ENCODE assay signal across 10 cellular contexts in genomic region chr7:361680-362415, GRCh38.
DNase-seq lines count a peak whose midpoint lies in the region; ATAC-seq and TF ChIP-seq lines count a peak whose summit lies in the region.
"Had no signal": no experiment of that assay in that cellular context is flagged by ENCODE, and none has a peak within 500 bp of the region (broad histone marks: within the 10 kb centered on the region; RNA-seq: fewer than 3 reads in every experiment).

No MANE protein-coding gene starts in this region.

- H3K27me3 Mint-ChIP-seq in CD4-positive, CD25-positive, alpha-beta regulatory T cell, result peaks cover 10% of the 10 kb centered on the region
- H3K27me3 Mint-ChIP-seq in endothelial cell (ENCODE audit: unreplicated experiment), result peaks cover 13% of the 10 kb centered on the region

- peak overlapping the region; percentile 81 for H3K4me3 ChIP-seq in CD4-positive, CD25-positive, alpha-beta regulatory T cell (ENCODE audit: low read depth, low read length)
- H3K4me3 ChIP-seq in Loucy (ENCODE audit: low read length, poor library complexity, severe bottlenecking), result peak overlapping the region; percentile 72
- peak overlapping the region; percentile 57 for H3K4me3 ChIP-seq in osteoblast (ENCODE audit: insufficient read depth, low read length)

- H4K20me1 ChIP-seq in Loucy (ENCODE audit: insufficient read depth, low read length, poor library complexity, severe bottlenecking), result no peaks in the 10 kb centered on the region
- no peaks in the 10 kb centered on the region for H4K20me1 ChIP-seq in osteoblast (ENCODE audit: insufficient read depth, low read length)

- peak overlapping the region; percentile 83 to 95 (median 84) for H3K4me3 Mint-ChIP-seq in CD4-positive, CD25-positive, alpha-beta regulatory T cell
- H3K4me3 Mint-ChIP-seq in endothelial cell (ENCODE audit: unreplicated experiment), result peak overlapping the region; percentile 17

- peak overlapping the region; percentile 80 for H3K9ac ChIP-seq in Loucy (ENCODE audit: low read depth, low read length, poor library complexity, severe bottlenecking)

- H3K27ac ChIP-seq in CD4-positive, CD25-positive, alpha-beta regulatory T cell (ENCODE audit: insufficient read depth, low read length, poor library complexity, severe bottlenecking), result peak overlapping the region; percentile 72
- H3K27ac ChIP-seq in osteoblast (ENCODE audit: low read depth, low read length) (no peak overlapping the region), substantia nigra (ENCODE audit: low read depth, low read length, poor library complexity, severe bottlenecking) (no peak overlapping the region)

- peaks cover 57% of the 10 kb centered on the region for H3K4me1 ChIP-seq in CD4-positive, CD25-positive, alpha-beta regulatory T cell (ENCODE audit: control insufficient read depth, insufficient read depth, low read length, poor library complexity, severe bottlenecking)
- peaks cover 48% of the 10 kb centered on the region for H3K4me1 ChIP-seq in Loucy (ENCODE audit: insufficient read depth, low read length, poor library complexity, severe bottlenecking)
- H3K4me1 ChIP-seq in osteoblast (ENCODE audit: insufficient read depth, low read length), result peaks cover 4% of the 10 kb centered on the region

- peaks cover 4% of the 10 kb centered on the region; the same call in 1 of the 2 replicates for H3F3A ChIP-seq in Loucy (ENCODE audit: low read depth)

- peak overlapping the region; percentile 94 to 99 (median 95) for H3K27ac Mint-ChIP-seq in CD4-positive, CD25-positive, alpha-beta regulatory T cell
- peak overlapping the region; percentile 80 for H3K27ac Mint-ChIP-seq in endothelial cell (ENCODE audit: unreplicated experiment)

- H2AFZ ChIP-seq in Loucy (ENCODE audit: low read length), result peak overlapping the region; percentile 54; the same call in 1 of the 2 replicates
- H2AFZ ChIP-seq in osteoblast (ENCODE audit: low read length), result peak overlapping the region; percentile 69

- peaks cover 0 to 10% of the 10 kb centered on the region in 2 experiments for H3K9me3 ChIP-seq in CD4-positive, CD25-positive, alpha-beta regulatory T cell (ENCODE audit: control insufficient read depth in 2 of 2, low read length in 2 of 2)
- H3K9me3 ChIP-seq in Loucy (ENCODE audit: insufficient read depth, low read depth, low read length) (no peaks in the 10 kb centered on the region), osteoblast (ENCODE audit: low read depth, low read length) (peaks cover 7% of the 10 kb centered on the region)

- H3K9me3 Mint-ChIP-seq in CD4-positive, CD25-positive, alpha-beta regulatory T cell, result peaks cover 0 to 2% (median 0%) of the 10 kb centered on the region in 7 donors
- H3K9me3 Mint-ChIP-seq in endothelial cell (ENCODE audit: unreplicated experiment), result no peaks in the 10 kb centered on the region

- H3K79me2 ChIP-seq in Loucy (ENCODE audit: insufficient read depth, low read length) (no peaks in the 10 kb centered on the region), osteoblast (ENCODE audit: insufficient read depth, low read length) (no peaks in the 10 kb centered on the region)

- H3K36me3 Mint-ChIP-seq in CD4-positive, CD25-positive, alpha-beta regulatory T cell, result no peaks in the 10 kb centered on the region
- peaks cover 9% of the 10 kb centered on the region for H3K36me3 Mint-ChIP-seq in endothelial cell (ENCODE audit: low read depth, unreplicated experiment)

- peaks cover 14 to 63% (median 49%) of the 10 kb centered on the region in 4 donors for H3K4me1 Mint-ChIP-seq in CD4-positive, CD25-positive, alpha-beta regulatory T cell
- H3K4me1 Mint-ChIP-seq in endothelial cell (ENCODE audit: unreplicated experiment), result peaks cover 31% of the 10 kb centered on the region

- H3K4me2 ChIP-seq in Loucy (ENCODE audit: low read depth, low read length, poor library complexity, severe bottlenecking) (peak overlapping the region; percentile 87), osteoblast (ENCODE audit: insufficient read depth, low read length) (peak overlapping the region; percentile 79)

- no peak for DNase-seq in CD4-positive, CD25-positive, alpha-beta regulatory T cell
- no peak for DNase-seq in endothelial cell (ENCODE audit: low spot score)
- DNase-seq in osteoblast (ENCODE audit: insufficient read length, low spot score, missing footprints), result no peak
- DNase-seq in central memory CD4-positive, alpha-beta T cell, result no peak
- no peak for DNase-seq in substantia nigra (lab: John Stamatoyannopoulos, UW)
- DNase-seq in ureter (ENCODE audit: low spot score), result no peak
- DNase-seq in activated gamma-delta T cell (lab: John Stamatoyannopoulos, UW), result no peak
- DNase-seq: GOT3, NCI-H187 had no signal

- no peaks in the 10 kb centered on the region for H3K36me3 ChIP-seq in CD4-positive, CD25-positive, alpha-beta regulatory T cell (ENCODE audit: control insufficient read depth, insufficient read depth, low read length)
- H3K36me3 ChIP-seq in Loucy (ENCODE audit: insufficient read depth, low read length) (no peaks in the 10 kb centered on the region), osteoblast (ENCODE audit: insufficient read depth, low read length) (no peaks in the 10 kb centered on the region)

- no peaks in the 10 kb centered on the region for H3K9me2 ChIP-seq in Loucy (replicated peaks; ENCODE audit: low read depth, low read length)

- no peaks in the 10 kb centered on the region for H3K27me3 ChIP-seq in CD4-positive, CD25-positive, alpha-beta regulatory T cell (ENCODE audit: control insufficient read depth, insufficient read depth, low read length)
- H3K27me3 ChIP-seq in Loucy (ENCODE audit: insufficient read depth, low read length, poor library complexity, severe bottlenecking), result no peaks in the 10 kb centered on the region
- H3K27me3 ChIP-seq in osteoblast (ENCODE audit: insufficient read depth, low read length), result peaks cover 29% of the 10 kb centered on the region

- no peak for ATAC-seq in CD4-positive, CD25-positive, alpha-beta regulatory T cell (ENCODE audit: low read depth in 2 of 2)

- no peak for TF ChIP-seq CTCF in Loucy (conservative IDR thresholded peaks at IDR 0.05; ENCODE audit: low read length)
- no peak for TF ChIP-seq CTCF in endothelial cell (IDR thresholded peaks at IDR 0.05; ENCODE audit: unreplicated experiment)
- no peak for TF ChIP-seq CTCF in osteoblast (IDR thresholded peaks at IDR 0.05; ENCODE audit: extremely low read depth, low read depth, low read length)
